Comparison of ENCODE assay signal across 12 cellular contexts in genomic region chr18:77069931-77070330, GRCh38.
DNase-seq lines count a peak whose midpoint lies in the region; ATAC-seq, FAIRE-seq and TF ChIP-seq lines count a peak whose summit lies in the region.
"Had no signal": no experiment of that assay in that cellular context is flagged by ENCODE, and none has a peak within 500 bp of the region (broad histone marks: within the 10 kb centered on the region; RNA-seq: fewer than 3 reads in every experiment).

No MANE protein-coding gene starts in this region.

- peaks cover 49 to 100% (median 97%) of the 10 kb centered on the region in 6 donors for H3K4me1 ChIP-seq in spleen

- peak; percentile 37 to 38 for DNase-seq in activated CD4-positive, alpha-beta T cell treated with anti-CD3 and anti-CD28 coated beads for 4 hours
- DNase-seq in activated CD4-positive, alpha-beta T cell treated with anti-CD3 and anti-CD28 coated beads for 1 hour: no peak
- DNase-seq in WTC11 (ENCODE audit: low spot score) (no peak), spleen (no peak), GM12891 (ENCODE audit: insufficient read length, low spot score) (no peak)
- peak in 2 of 3 experiments; percentile 38 to 41 for DNase-seq in effector memory CD8-positive, alpha-beta T cell
- DNase-seq: 8988T, pancreas had no signal

- CTCF ChIA-PET in WTC11 (lab: Charles Lee): interaction anchor here (1.4 to 1.5 kb wide), 3 partner anchors 15 to 143 kb away, joined by 3 to 7 read pairs (median 4); no protein-coding TSS in a partner anchor

- POLR2A ChIA-PET in WTC11 (lab: Charles Lee): no interaction called here

- H3K9me3 ChIP-seq in spleen: no peaks in the 10 kb centered on the region
- H3K9me3 ChIP-seq: pancreas had no signal

- H3K4me1 Mint-ChIP-seq in WTC11: peaks cover 34% of the 10 kb centered on the region
- H3K4me1 Mint-ChIP-seq in effector memory CD8-positive, alpha-beta T cell (ENCODE audit: low read depth in 2 of 2): peaks cover 83 to 98% of the 10 kb centered on the region in 2 donors

- intact Hi-C loops in spleen (cut with DNase I; ENCODE audit: low total_unique reads): no loop called here

- H3K36me3 ChIP-seq in spleen: peaks cover 0 to 30% (median 4%) of the 10 kb centered on the region in 6 donors

- H3K27ac Mint-ChIP-seq in WTC11: peak overlapping the region; percentile 55; the same call in 1 of the 2 replicates
- peak overlapping the region; percentile 95 to 96 for H3K27ac Mint-ChIP-seq in effector memory CD8-positive, alpha-beta T cell

- 73 to 82% (median 78%) methylated on average over 13 of the region's 13 CpGs for WGBS in spleen, 5 donors

- no peaks in the 10 kb centered on the region for H3K9me3 Mint-ChIP-seq in WTC11
- no peaks in the 10 kb centered on the region for H3K9me3 Mint-ChIP-seq in effector memory CD8-positive, alpha-beta T cell
- H3K9me3 Mint-ChIP-seq: type B pancreatic cell had no signal

- no peak for FAIRE-seq in GM12891 (lab: Jason Lieb, UNC)
- FAIRE-seq: pancreas had no signal

- H3K4me3 ChIP-seq in spleen: no peak overlapping the region
- H3K4me3 ChIP-seq: pancreas had no signal

- H3K4me3 Mint-ChIP-seq in WTC11: no peak overlapping the region
- peak overlapping the region; percentile 63 to 79 for H3K4me3 Mint-ChIP-seq in effector memory CD8-positive, alpha-beta T cell
- H3K4me3 Mint-ChIP-seq: type B pancreatic cell had no signal

- H3K36me3 Mint-ChIP-seq in WTC11: peaks cover 11% of the 10 kb centered on the region
- H3K36me3 Mint-ChIP-seq in effector memory CD8-positive, alpha-beta T cell (ENCODE audit: insufficient read depth): peaks cover 79% of the 10 kb centered on the region
- H3K36me3 Mint-ChIP-seq: type B pancreatic cell had no signal

- ATAC-seq in WTC11 (no peak), HG03175 (IDR thresholded peaks at IDR 0.05; ENCODE audit: unreplicated experiment) (no peak), HG03378 (IDR thresholded peaks at IDR 0.05; ENCODE audit: unreplicated experiment) (no peak)
- peak; percentile 10 for ATAC-seq in effector memory CD8-positive, alpha-beta T cell (replicated peaks)
- ATAC-seq: pancreas had no signal

- no peaks in the 10 kb centered on the region for H3K27me3 Mint-ChIP-seq in WTC11 (ENCODE audit: low read depth)
- H3K27me3 Mint-ChIP-seq in effector memory CD8-positive, alpha-beta T cell: no peaks in the 10 kb centered on the region
- H3K27me3 Mint-ChIP-seq: type B pancreatic cell had no signal

- TF ChIP-seq CTCF in WTC11 (IDR thresholded peaks at IDR 0.05) (no peak), spleen (IDR thresholded peaks at IDR 0.05 in 8 of 11, conservative IDR thresholded peaks at IDR 0.05 in 3 of 11) (no peak)

- no peak for TF ChIP-seq POLR2A in spleen (IDR thresholded peaks at IDR 0.05)
- TF ChIP-seq POLR2A in GM12891 (IDR thresholded peaks at IDR 0.05; ENCODE audit: low read depth, low read length): no peak

- peak overlapping the region in 5 of 8 donors; percentile 85 to 97 (median 91) for H3K27ac ChIP-seq in spleen
- H3K27ac ChIP-seq: RWPE1 had no signal

- no peaks in the 10 kb centered on the region for H3K27me3 ChIP-seq in spleen (replicated peaks in 1 of 7)
- H3K27me3 ChIP-seq: pancreas had no signal

TF ChIP-seq in WTC11, 78 proteins besides CTCF, POLR2A, EP300 and RAD21 (continues in another document):
- TF ChIP-seq ZNF423 (CRISPR knock-in tag; IDR thresholded peaks at IDR 0.05): no peak
- TF ChIP-seq PREB (CRISPR knock-in tag; IDR thresholded peaks at IDR 0.05; ENCODE audit: borderline replicate concordance): no peak
- TF ChIP-seq NFE2L1 (CRISPR knock-in tag; IDR thresholded peaks at IDR 0.05): no peak
- TF ChIP-seq ATF1 (CRISPR knock-in tag; IDR thresholded peaks at IDR 0.05): no peak
- TF ChIP-seq OVOL2 (CRISPR knock-in tag; IDR thresholded peaks at IDR 0.05; ENCODE audit: borderline replicate concordance): no peak
- no peak for TF ChIP-seq SMAD4 (CRISPR knock-in tag; IDR thresholded peaks at IDR 0.05)
- TF ChIP-seq PRDM15 (CRISPR knock-in tag; IDR thresholded peaks at IDR 0.05): no peak
- TF ChIP-seq ZNF121 (CRISPR knock-in tag; IDR thresholded peaks at IDR 0.05): no peak
- TF ChIP-seq HMGA2 (CRISPR knock-in tag; IDR thresholded peaks at IDR 0.05): no peak
- no peak for TF ChIP-seq JAZF1 (CRISPR knock-in tag; IDR thresholded peaks at IDR 0.05)

TF ChIP-seq in GM12891, 5 proteins besides CTCF, POLR2A, EP300 and RAD21:
- TF ChIP-seq POLR2AphosphoS5 (IDR thresholded peaks at IDR 0.05; ENCODE audit: low read depth, low read length) (no peak), PAX5 (IDR thresholded peaks at IDR 0.05; ENCODE audit: insufficient read depth, low read length, severe bottlenecking) (no peak), SPI1 (IDR thresholded peaks at IDR 0.05; ENCODE audit: low read depth, low read length) (no peak), TAF1 (IDR thresholded peaks at IDR 0.05; ENCODE audit: low read depth, low read length) (no peak), POU2F2 (IDR thresholded peaks at IDR 0.05; ENCODE audit: low read depth, low read length) (no peak)

Comparison
In these comparisons a context has a peak if more than half of its experiments do, and no peak if none do; other contexts are left out.
1. DNase-seq: peak in activated CD4-positive, alpha-beta T cell treated with anti-CD3 and anti-CD28 coated beads for 4 hours (2 of 2) and effector memory CD8-positive, alpha-beta T cell (2 of 3); none in activated CD4-positive, alpha-beta T cell treated with anti-CD3 and anti-CD28 coated beads for 1 hour (single experiment), WTC11 (single experiment), spleen (single experiment) and GM12891 (single experiment).